In the genomic region with DNA sequence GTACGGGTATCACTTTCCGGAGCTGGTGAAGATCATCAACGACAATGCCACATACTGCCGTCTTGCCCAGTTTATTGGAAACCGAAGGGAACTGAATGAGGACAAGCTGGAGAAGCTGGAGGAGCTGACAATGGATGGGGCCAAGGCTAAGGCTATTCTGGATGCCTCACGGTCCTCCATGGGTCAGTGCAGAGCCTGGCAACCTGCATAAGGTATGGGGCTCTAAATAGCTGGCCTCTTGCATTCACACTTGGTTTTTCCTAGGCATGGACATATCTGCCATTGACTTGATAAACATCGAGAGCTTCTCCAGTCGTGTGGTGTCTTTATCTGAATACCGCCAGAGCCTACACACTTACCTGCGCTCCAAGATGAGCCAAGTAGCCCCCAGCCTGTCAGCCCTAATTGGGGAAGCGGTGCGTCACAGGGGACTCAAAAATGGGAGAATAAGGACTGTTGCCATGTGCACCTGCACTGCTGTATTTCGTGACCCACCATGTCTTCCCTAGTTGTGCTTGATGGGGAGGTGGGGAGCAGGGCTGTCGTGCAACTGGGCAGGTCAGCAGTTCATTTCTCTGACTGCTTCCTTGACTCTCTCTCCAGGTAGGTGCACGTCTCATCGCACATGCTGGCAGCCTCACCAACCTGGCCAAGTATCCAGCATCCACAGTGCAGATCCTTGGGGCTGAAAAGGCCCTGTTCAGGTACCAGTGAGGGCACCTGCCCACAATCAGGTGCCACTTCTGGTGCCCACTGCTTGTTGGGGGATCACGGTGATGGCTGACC, we compare ENCODE assay signal across 11 cellular contexts. TPM values are rescaled to one million over a fixed set of nuclear protein-coding genes. Genes with fewer than 3 reads are reported as not detected.
A peak's percentile ranks its signal among the peaks of the same experiment; 100 is the strongest.
DNase-seq lines count a peak whose midpoint lies in the region; ATAC-seq, FAIRE-seq and TF ChIP-seq lines count a peak whose summit lies in the region.
"Had no signal": no experiment of that assay in that cellular context is flagged by ENCODE, and none has a peak within 500 bp of the region (broad histone marks: within the 10 kb centered on the region; RNA-seq: fewer than 3 reads in every experiment).

No MANE protein-coding gene starts in this region.

- peaks cover 12% of the 10 kb centered on the region for H3K4me1 ChIP-seq in mesenchymal stem cell (ENCODE audit: control insufficient read depth, insufficient read depth, low read depth, low read length)

- no peak overlapping the region for H3K4me2 ChIP-seq in mesenchymal stem cell (ENCODE audit: low read length, poor library complexity, severe bottlenecking)

- no peaks in the 10 kb centered on the region for H3K9me3 Mint-ChIP-seq in activated CD4-positive, alpha-beta T cell treated with anti-CD3 and anti-CD28 coated beads for 36 hours (ENCODE audit: low read depth)

- no peaks in the 10 kb centered on the region for H3K27me3 ChIP-seq in mesenchymal stem cell (ENCODE audit: control insufficient read depth in 1 of 2, insufficient read depth in 1 of 2, low read length in 2 of 2)
- H3K27me3 ChIP-seq: upper lobe of right lung had no signal

- H2AK5ac ChIP-seq in mesenchymal stem cell (ENCODE audit: low read length, severe bottlenecking), result no peak overlapping the region

- H3K27me3 Mint-ChIP-seq in activated CD4-positive, alpha-beta T cell treated with anti-CD3 and anti-CD28 coated beads for 36 hours, result no peaks in the 10 kb centered on the region

- CTCF ChIA-PET in activated CD4-positive, alpha-beta T cell treated with anti-CD3 and anti-CD28 coated beads for 36 hours (lab: Charles Lee), result interaction anchor here (1.1 kb wide), 1 partner anchor 346 kb away, joined by 3 read pairs; no protein-coding TSS in a partner anchor
- CTCF ChIA-PET in RWPE1 (lab: Yijun Ruan, JAX), result no interaction called here

- peak; percentile 59 for TF ChIP-seq POLR2A in GM12891 (IDR thresholded peaks at IDR 0.05; ENCODE audit: low read depth, low read length)

- peaks cover 21% of the 10 kb centered on the region for H3K79me1 ChIP-seq in mesenchymal stem cell (replicated peaks; ENCODE audit: low read length, poor library complexity, severe bottlenecking)

- no peak overlapping the region for H2BK15ac ChIP-seq in mesenchymal stem cell (ENCODE audit: low read depth, poor library complexity, severe bottlenecking)

- WGBS in mesenchymal stem cell, result 96% methylated on average over 17 of the region's 17 CpGs

- H3K4me3 Mint-ChIP-seq in activated CD4-positive, alpha-beta T cell treated with anti-CD3 and anti-CD28 coated beads for 36 hours, result peak overlapping the region; percentile 87

- H2BK120ac ChIP-seq in mesenchymal stem cell (ENCODE audit: low read depth, low read length), result no peak overlapping the region

- H3K27ac Mint-ChIP-seq in activated CD4-positive, alpha-beta T cell treated with anti-CD3 and anti-CD28 coated beads for 36 hours, result peak overlapping the region; percentile 89

- POLR2A ChIA-PET in activated CD4-positive, alpha-beta T cell treated with anti-CD3 and anti-CD28 coated beads for 36 hours (lab: Charles Lee), result interaction anchor here (1.0 kb wide), 1 partner anchor 8 kb away, joined by 4 read pairs; the partner anchor contains the start of gene IDH3B
- POLR2A ChIA-PET in RWPE1 (lab: Yijun Ruan, JAX; ENCODE audit: low non-redundant PET), result no interaction called here

- no peak overlapping the region for H3K14ac ChIP-seq in mesenchymal stem cell (ENCODE audit: low read length in 2 of 2)

- no peak overlapping the region for H2BK5ac ChIP-seq in mesenchymal stem cell (ENCODE audit: low read depth, low read length, poor library complexity, severe bottlenecking)

- FAIRE-seq in GM12891 (lab: Jason Lieb, UNC), result no peak

- H3K36me3 Mint-ChIP-seq in activated CD4-positive, alpha-beta T cell treated with anti-CD3 and anti-CD28 coated beads for 36 hours (ENCODE audit: low read depth), result peaks cover 65% of the 10 kb centered on the region

- H3K4ac ChIP-seq in mesenchymal stem cell (ENCODE audit: low read depth in 1 of 2, low read length in 2 of 2), result no peak overlapping the region

- no peak overlapping the region for H2AFZ ChIP-seq in mesenchymal stem cell (ENCODE audit: low read depth, low read length)

- DNase-seq in activated CD4-positive, alpha-beta T cell treated with anti-CD3 and anti-CD28 coated beads for 36 hours, result no peak
- DNase-seq in activated CD4-positive, alpha-beta T cell treated with anti-CD3 and anti-CD28 coated beads, Interleukin-2, amount 50 U/mL, for 4 hours, result no peak
- DNase-seq in GM12891 (ENCODE audit: insufficient read length, low spot score) (no peak), RWPE1 (ENCODE audit: low spot score) (no peak), mesenchymal stem cell (no peak), kidney tubule cell (ENCODE audit: low spot score) (no peak), NCI-H748 (lab: John Stamatoyannopoulos, UW; ENCODE audit: unreplicated experiment) (no peak)
- DNase-seq: NCI-H1105, NCI-H446 treated with DMSO at 0.1 percent for 48 hours, upper lobe of right lung had no signal

- no peak for TF ChIP-seq CTCF in RWPE1 (conservative IDR thresholded peaks at IDR 0.05; ENCODE audit: low read depth)

- H3K9ac ChIP-seq in mesenchymal stem cell (ENCODE audit: low read length), result peak overlapping the region; percentile 15

- intact Hi-C loops in activated CD4-positive, alpha-beta T cell treated with anti-CD3 and anti-CD28 coated beads for 36 hours (cut with DNase I, micrococcal nuclease), result no loop called here

- H3K9me3 ChIP-seq in mesenchymal stem cell (ENCODE audit: control insufficient read depth, low read length), result no peaks in the 10 kb centered on the region
- H3K9me3 ChIP-seq: upper lobe of right lung had no signal

- peaks cover 65 to 68% of the 10 kb centered on the region in 2 experiments for H3K36me3 ChIP-seq in mesenchymal stem cell (ENCODE audit: control insufficient read depth in 1 of 2, insufficient read depth in 2 of 2, low read depth in 1 of 2, low read length in 2 of 2)

- H3K4me1 Mint-ChIP-seq in activated CD4-positive, alpha-beta T cell treated with anti-CD3 and anti-CD28 coated beads for 36 hours, result peaks cover 33% of the 10 kb centered on the region

- no peak overlapping the region for H3K18ac ChIP-seq in mesenchymal stem cell (ENCODE audit: low read depth in 1 of 2, low read length in 2 of 2)

- no peak overlapping the region for H3K4me3 ChIP-seq in mesenchymal stem cell (ENCODE audit: insufficient read depth in 1 of 2, low read depth in 1 of 2, low read length in 2 of 2)
- H3K4me3 ChIP-seq: upper lobe of right lung had no signal

- ATAC-seq in activated CD4-positive, alpha-beta T cell treated with anti-CD3 and anti-CD28 coated beads for 36 hours, result no peak
- ATAC-seq in GM21367 (IDR thresholded peaks at IDR 0.05; ENCODE audit: unreplicated experiment), result no peak
- ATAC-seq: upper lobe of right lung had no signal

- no peak overlapping the region for H4K91ac ChIP-seq in mesenchymal stem cell (ENCODE audit: low read length)

- H3K27ac ChIP-seq in RWPE1 (peak overlapping the region; percentile 96), mesenchymal stem cell (ENCODE audit: low read length, poor library complexity, severe bottlenecking) (no peak overlapping the region)
- H3K27ac ChIP-seq: upper lobe of right lung had no signal

- H3K23ac ChIP-seq in mesenchymal stem cell (ENCODE audit: low read length in 2 of 2), result no peak overlapping the region

- H2BK12ac ChIP-seq in mesenchymal stem cell (ENCODE audit: low read length in 2 of 2), result no peak overlapping the region

- peak overlapping the region; percentile 7 for H4K8ac ChIP-seq in mesenchymal stem cell (ENCODE audit: low read length)

TF ChIP-seq in GM12891, 5 proteins besides CTCF, POLR2A, EP300 and RAD21:
- TF ChIP-seq SPI1 (IDR thresholded peaks at IDR 0.05; ENCODE audit: low read depth, low read length) (no peak), TAF1 (IDR thresholded peaks at IDR 0.05; ENCODE audit: low read depth, low read length) (no peak), POLR2AphosphoS5 (IDR thresholded peaks at IDR 0.05; ENCODE audit: low read depth, low read length) (no peak)

RNA-seq across cellular contexts. Expression of gene NOP56, which starts 3.1 kb away (rescaled TPM):
- 100 to 1,000 TPM; 504 to 532 TPM for total RNA-seq in activated CD4-positive, alpha-beta T cell treated with anti-CD3 and anti-CD28 coated beads for 36 hours
- 297 TPM for polyA plus RNA-seq in GM12891 (2012; ENCODE audit: low read depth, missing spikeins)
- 94.9 TPM for polyA plus RNA-seq in mesenchymal stem cell (2013, experiment 1 of 2)
- 91.1 TPM for polyA plus RNA-seq in mesenchymal stem cell (2013, experiment 2 of 2)

RNA-seq across cellular contexts. Expression of gene IDH3B, which starts 8.5 kb away (rescaled TPM):
- total RNA-seq in activated CD4-positive, alpha-beta T cell treated with anti-CD3 and anti-CD28 coated beads for 36 hours, result 100 to 1,000 TPM in 1 of 2 experiments, 10 to 100 TPM in 1; 92.4 to 115 TPM
- polyA plus RNA-seq in GM12891 (2012; ENCODE audit: low read depth, missing spikeins), result 113 TPM
- polyA plus RNA-seq in mesenchymal stem cell (2013, experiment 1 of 2), result 38.5 TPM
- 39.5 TPM for polyA plus RNA-seq in mesenchymal stem cell (2013, experiment 2 of 2)

RNA-seq across cellular contexts. Expression of gene EBF4, which starts 37.1 kb away (rescaled TPM):
- total RNA-seq in activated CD4-positive, alpha-beta T cell treated with anti-CD3 and anti-CD28 coated beads for 36 hours, result 1 to 10 TPM; 3.7 to 4.3 TPM
- polyA plus RNA-seq in GM12891 (2012; ENCODE audit: low read depth, missing spikeins), result not detected
- polyA plus RNA-seq in mesenchymal stem cell (2013, experiment 1 of 2), result 2.1 TPM
- 0.47 TPM for polyA plus RNA-seq in mesenchymal stem cell (2013, experiment 2 of 2)
